9 cellular contexts compared by ENCODE assay signal in the genomic region with DNA sequence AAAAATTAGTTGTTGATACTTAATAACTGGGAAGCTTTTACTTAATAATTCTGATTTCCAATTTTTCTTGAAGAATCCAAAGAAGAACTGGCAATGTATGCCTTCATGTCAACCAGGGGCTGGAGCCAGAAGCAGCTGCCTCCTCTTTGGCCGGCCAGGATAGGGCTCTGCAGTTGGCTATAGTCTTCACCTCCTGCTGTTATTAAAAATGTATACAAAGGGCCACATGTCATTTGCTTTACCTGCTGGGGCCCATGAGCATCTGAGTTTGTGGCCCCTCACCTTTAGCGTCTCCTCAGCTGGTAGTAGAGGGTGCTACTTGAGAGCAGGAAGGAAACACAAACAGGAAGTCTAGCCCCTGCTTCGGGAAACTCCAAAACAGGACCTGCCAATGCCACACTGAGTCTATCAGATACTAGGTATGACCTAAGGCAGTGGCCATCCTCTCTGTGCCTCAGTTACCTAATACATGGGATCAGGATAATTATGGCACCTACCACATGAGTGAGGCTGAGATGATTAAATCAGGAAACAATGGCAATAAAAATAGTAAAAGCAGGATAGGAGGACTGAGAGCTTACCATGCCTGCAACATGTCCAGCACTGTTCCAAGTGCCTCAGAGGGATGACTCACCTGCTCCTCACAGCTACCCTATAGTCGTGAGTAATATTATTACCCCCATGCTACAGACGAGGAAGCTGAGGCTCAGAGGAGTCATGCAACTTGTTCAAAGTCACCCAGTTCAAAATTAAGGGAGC. TPM values are rescaled to one million over a fixed set of nuclear protein-coding genes. Genes with fewer than 3 reads are reported as not detected.
DNase-seq lines count a peak whose midpoint lies in the region; ATAC-seq and TF ChIP-seq lines count a peak whose summit lies in the region.
"Had no signal": no experiment of that assay in that cellular context is flagged by ENCODE, and none has a peak within 500 bp of the region (broad histone marks: within the 10 kb centered on the region; RNA-seq: fewer than 3 reads in every experiment).

No MANE protein-coding gene starts in this region.

- H3K36me3 ChIP-seq in Panc1 (ENCODE audit: control insufficient read depth, insufficient read depth, low read length) (no peaks in the 10 kb centered on the region), brain microvascular endothelial cell (replicated peaks) (no peaks in the 10 kb centered on the region)

- no peaks in the 10 kb centered on the region for H3K4me1 ChIP-seq in Panc1 (ENCODE audit: control insufficient read depth, insufficient read depth, low read length)

- H3K4me3 ChIP-seq in Panc1 (ENCODE audit: low read depth in 2 of 2, low read length in 2 of 2) (no peak overlapping the region), brain microvascular endothelial cell (ENCODE audit: low read depth, low read length) (no peak overlapping the region)

- CTCF ChIA-PET in Panc1 (lab: Charles Lee): interaction anchor here (0.7 kb wide), 2 partner anchors 35 to 118 kb away, joined by 3 read pairs; no protein-coding TSS in a partner anchor

- intact Hi-C loops in Panc1 (cut with micrococcal nuclease; ENCODE audit: unreplicated experiment): no loop called here

- no TSS peak for BruUV-seq in Panc1 (replicated peaks; lab: Mats Ljungman, UMichigan)

- no peaks in the 10 kb centered on the region for H3K27me3 ChIP-seq in Panc1 (ENCODE audit: control insufficient read depth, insufficient read depth, low read length)
- no peaks in the 10 kb centered on the region for H3K27me3 ChIP-seq in brain microvascular endothelial cell (replicated peaks)

- POLR2A ChIA-PET in Panc1 (lab: Charles Lee): interaction anchor here (0.6 kb wide), 2 partner anchors 699 to 1261 kb away, joined by 3 to 9 read pairs; no protein-coding TSS in a partner anchor

- H3K9me3 ChIP-seq in Panc1 (ENCODE audit: control insufficient read depth, insufficient read depth, low read depth, low read length): no peaks in the 10 kb centered on the region

- ATAC-seq in Panc1 (peak; percentile 81; the same call in 1 of the 2 replicates), HG03565 (IDR thresholded peaks at IDR 0.05; ENCODE audit: unreplicated experiment) (no peak), GM21619 (IDR thresholded peaks at IDR 0.05; ENCODE audit: unreplicated experiment) (no peak)

- TF ChIP-seq CTCF in Panc1 (IDR thresholded peaks at IDR 0.05) (no peak), brain microvascular endothelial cell (IDR thresholded peaks at IDR 0.05; ENCODE audit: low read depth, low read length, missing control alignments) (no peak)

- in situ Hi-C loops in Panc1 (cut with HindIII; ENCODE audit: low pct_unique_long_range_greater_than_20kb, low sequenced_read_pairs): no loop called here
- in situ Hi-C loops in brain microvascular endothelial cell (cut with HindIII; ENCODE audit: low pct_ligation_motif_present, low sequenced_read_pairs): no loop called here

- DNase-seq in GM04503 (ENCODE audit: low read depth) (peak; percentile 37), Panc1 (ENCODE audit: low read depth, low spot score) (peak; percentile 25), brain microvascular endothelial cell (peak; percentile 40), non-pigmented ciliary epithelial cell (ENCODE audit: low read depth) (peak; percentile 43), NCI-H1694 (lab: John Stamatoyannopoulos, UW) (no peak), GM19238 (ENCODE audit: insufficient read length, low spot score) (no peak)
- DNase-seq: NCI-H748 treated with DMSO at 0.1 percent for 48 hours had no signal

- H3K27ac ChIP-seq in Panc1 (ENCODE audit: low read length) (no peak overlapping the region), brain microvascular endothelial cell (no peak overlapping the region)

RNA-seq across cellular contexts. Expression of gene CCDC69, which starts 21.3 kb away (rescaled TPM):
- 2.1 TPM for total RNA-seq in Panc1 (2021; ENCODE audit: unreplicated experiment)
- 1.7 TPM for polyA plus RNA-seq in Panc1 (2012; ENCODE audit: insufficient read length)

RNA-seq across cellular contexts. Expression of gene ANXA6, which starts 45.0 kb away (rescaled TPM):
- 60.0 TPM for total RNA-seq in Panc1 (2021; ENCODE audit: unreplicated experiment)
- polyA plus RNA-seq in Panc1 (2012; ENCODE audit: insufficient read length): 95.2 TPM

RNA-seq across cellular contexts. Expression of gene GM2A, which starts 50.4 kb away (rescaled TPM):
- total RNA-seq in Panc1 (2021; ENCODE audit: unreplicated experiment): 40.7 TPM
- polyA plus RNA-seq in Panc1 (2012; ENCODE audit: insufficient read length): 26.8 TPM

Comparison
In these comparisons a context has a peak if more than half of its experiments do, and no peak if none do; other contexts are left out.
1. DNase-seq: peak in GM04503 (single experiment), Panc1 (single experiment), brain microvascular endothelial cell (single experiment) and non-pigmented ciliary epithelial cell (single experiment); none in NCI-H1694 (single experiment) and GM19238 (single experiment).